Comparison of ENCODE assay signal across 8 cellular contexts in the genomic region with DNA sequence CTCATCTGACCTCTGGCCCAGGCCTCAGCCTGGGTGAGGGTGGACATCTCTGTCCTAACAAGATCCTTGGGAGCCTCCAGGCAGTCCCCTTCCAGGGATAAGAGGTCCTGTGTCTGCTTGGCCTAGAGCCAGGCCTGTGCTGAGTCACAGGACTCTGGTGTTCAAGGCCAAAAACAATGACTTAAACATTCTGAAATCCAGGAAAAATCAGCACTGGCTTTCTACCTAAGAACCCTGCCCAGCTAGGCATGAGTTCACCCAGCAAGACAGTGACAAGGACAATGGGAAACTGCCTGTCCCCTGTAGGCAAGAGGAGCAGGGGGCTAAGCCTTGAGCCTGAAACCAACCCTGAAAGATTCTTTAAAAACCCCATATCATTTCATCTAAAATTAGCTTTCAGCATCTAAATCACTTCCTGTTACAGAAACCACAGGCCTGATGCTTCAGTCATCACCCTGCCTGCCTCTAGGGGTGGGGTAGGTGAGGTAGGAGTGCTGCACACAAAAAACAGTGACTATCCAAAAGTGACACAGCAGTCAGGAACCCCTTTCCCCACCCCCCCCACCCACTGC. TPM values are rescaled to one million over a fixed set of nuclear protein-coding genes. Genes with fewer than 3 reads are reported as not detected.
DNase-seq lines count a peak whose midpoint lies in the region; ATAC-seq and TF ChIP-seq lines count a peak whose summit lies in the region.

No MANE protein-coding gene starts in this region.

- DNase-seq in HCT116 (ENCODE audit: low read depth, low spot score) = peak; percentile 86
- peak; percentile 96 for DNase-seq in MM.1S
- DNase-seq in activated CD8-positive, alpha-beta memory T cell treated with anti-CD3 and anti-CD28 coated beads for 1 hour (ENCODE audit: extremely low read depth in 1 of 2, low read depth in 1 of 2) = peak; percentile 16 to 39
- peak; percentile 86 for DNase-seq in epithelial cell of proximal tubule (ENCODE audit: low read depth)
- peak; percentile 72 for DNase-seq in omental fat pad (ENCODE audit: low spot score)
- DNase-seq in ureter (ENCODE audit: low spot score) = peak; percentile 71
- DNase-seq in NCI-H82 (lab: John Stamatoyannopoulos, UW) = no peak

- H2AFZ ChIP-seq in HCT116 (ENCODE audit: low read depth, low read length, poor library complexity, severe bottlenecking) = peak overlapping the region; percentile 57
- H2AFZ ChIP-seq in MM.1S (ENCODE audit: low read length) = no peak overlapping the region

- CTCF ChIA-PET in HCT116 (lab: Charles Lee) = no interaction called here

- peak overlapping the region; percentile 70 for H3K4me2 ChIP-seq in HCT116 (ENCODE audit: low read length)
- H3K4me2 ChIP-seq in MM.1S (ENCODE audit: low read depth, low read length) = peak overlapping the region; percentile 66

- peaks cover 24 to 34% of the 10 kb centered on the region in 2 experiments for H3K4me1 ChIP-seq in HCT116 (ENCODE audit: control insufficient read depth in 1 of 2, insufficient read depth in 2 of 2, low read length in 2 of 2)
- peaks cover 71% of the 10 kb centered on the region for H3K4me1 ChIP-seq in MM.1S (ENCODE audit: low read length)

- H3K9me2 ChIP-seq in HCT116 (ENCODE audit: insufficient read depth) = no peaks in the 10 kb centered on the region
- H3K9me2 ChIP-seq in MM.1S (replicated peaks; ENCODE audit: insufficient read depth, low read length) = no peaks in the 10 kb centered on the region

- no peaks in the 10 kb centered on the region for H3K9me3 ChIP-seq in HCT116 (ENCODE audit: control insufficient read depth in 1 of 2, insufficient read depth in 1 of 2, low read depth in 1 of 2, low read length in 2 of 2)
- no peaks in the 10 kb centered on the region for H3K9me3 ChIP-seq in MM.1S (replicated peaks; ENCODE audit: insufficient read depth, low read length)

- TF ChIP-seq CTCF in GM12872 (IDR thresholded peaks at IDR 0.05; ENCODE audit: insufficient read depth, low read depth, low read length) (peak; percentile 44), HCT116 (IDR thresholded peaks at IDR 0.05 in 2 of 3, conservative IDR thresholded peaks at IDR 0.05 in 1 of 3; ENCODE audit: borderline replicate concordance in 1 of 3, insufficient read depth in 1 of 3, low read depth in 2 of 3, low read length in 2 of 3) (no peak), MM.1S (IDR thresholded peaks at IDR 0.05; ENCODE audit: low read length) (peak; percentile 34), epithelial cell of proximal tubule (conservative IDR thresholded peaks at IDR 0.05; ENCODE audit: low read depth, low read length) (no peak), omental fat pad (IDR thresholded peaks at IDR 0.05) (no peak)

- peak overlapping the region; percentile 78 for H3K27ac ChIP-seq in HCT116 (ENCODE audit: low read depth, low read length)
- H3K27ac ChIP-seq in MM.1S (ENCODE audit: low read length) = peak overlapping the region; percentile 100

- ATAC-seq in HCT116 (peak; percentile 83), omental fat pad (ENCODE audit: low FRiP score) (peak; percentile 61)

- intact Hi-C loops in HCT116 (cut with micrococcal nuclease) = no loop called here

- no peaks in the 10 kb centered on the region for H4K20me1 ChIP-seq in HCT116 (ENCODE audit: insufficient read depth)
- H4K20me1 ChIP-seq in MM.1S (ENCODE audit: insufficient read depth, low read length) = no peaks in the 10 kb centered on the region

- peak overlapping the region in 1 of 2 experiments; percentile 26; a peak in 2 of 4 replicates for H3K4me3 ChIP-seq in HCT116 (replicated peaks in 1 of 2; ENCODE audit: low read depth in 1 of 2, low read length in 2 of 2)
- no peak overlapping the region; the same call in 1 of the 2 replicates for H3K4me3 ChIP-seq in MM.1S (ENCODE audit: low read length)
- no peak overlapping the region for H3K4me3 ChIP-seq in epithelial cell of proximal tubule (ENCODE audit: low read depth, low read length)

- H3K79me2 ChIP-seq in HCT116 (ENCODE audit: insufficient read depth, low read length) (no peaks in the 10 kb centered on the region), MM.1S (ENCODE audit: low read length) (no peaks in the 10 kb centered on the region)

- peaks cover 49% of the 10 kb centered on the region for H3F3A ChIP-seq in MM.1S (ENCODE audit: insufficient read depth, low read length)

- no TSS peak for BruUV-seq in HCT116 (replicated peaks; lab: Mats Ljungman, UMichigan)

- no peak for TF ChIP-seq RAD21 in HCT116 (IDR thresholded peaks at IDR 0.05; ENCODE audit: low read depth)

- RAD21 ChIA-PET in HCT116 (lab: Charles Lee; ENCODE audit: low non-redundant PET in 1 of 2, low total read pairs in 2 of 2, uncharacterized antibody in 2 of 2, unreplicated experiment in 2 of 2) = no interaction called here

- no peaks in the 10 kb centered on the region for H3K27me3 ChIP-seq in HCT116 (ENCODE audit: insufficient read depth, low read length)
- H3K27me3 ChIP-seq in MM.1S (replicated peaks; ENCODE audit: insufficient read depth, low read length) = no peaks in the 10 kb centered on the region

- H3K9ac ChIP-seq in HCT116 (ENCODE audit: low read length) (peak overlapping the region; percentile 49), MM.1S (ENCODE audit: low read length) (peak overlapping the region; percentile 89)

- POLR2A ChIA-PET in HCT116 (lab: Charles Lee) = no interaction called here

- no peak for TF ChIP-seq POLR2A in HCT116 (IDR thresholded peaks at IDR 0.05; ENCODE audit: borderline replicate concordance, extremely low read depth, insufficient read depth, insufficient read length)

- H3K36me3 ChIP-seq in HCT116 (ENCODE audit: control insufficient read depth in 1 of 2, insufficient read depth in 2 of 2, low read length in 2 of 2) (no peaks in the 10 kb centered on the region), MM.1S (replicated peaks; ENCODE audit: insufficient read depth, low read length) (no peaks in the 10 kb centered on the region)

TF ChIP-seq in HCT116, 20 proteins besides CTCF, POLR2A, EP300 and RAD21:
- peak; percentile 69 for TF ChIP-seq SP1 (IDR thresholded peaks at IDR 0.05; ENCODE audit: low read depth)
- TF ChIP-seq SRF (IDR thresholded peaks at IDR 0.05; ENCODE audit: low read depth) = no peak
- peak; percentile 29; the same call in 1 of the 2 replicates for TF ChIP-seq POLR2AphosphoS5 (IDR thresholded peaks at IDR 0.05; ENCODE audit: low read depth, low read length)
- peak; percentile 56; the same call in 1 of the 2 replicates for TF ChIP-seq JUND (IDR thresholded peaks at IDR 0.05)
- TF ChIP-seq EZH2 (IDR thresholded peaks at IDR 0.05) = no peak
- TF ChIP-seq CBX3 (IDR thresholded peaks at IDR 0.05; ENCODE audit: low read depth) = peak; percentile 39; the same call in 1 of the 2 replicates
- peak; percentile 65 for TF ChIP-seq FOSL1 (IDR thresholded peaks at IDR 0.05; ENCODE audit: low read depth)

RNA-seq across cellular contexts. Expression of a gene that starts 29.9 kb away (rescaled TPM):
- total RNA-seq in HCT116 (2021; ENCODE audit: unreplicated experiment) (0.30 TPM), epithelial cell of proximal tubule (13.2 and 19.6 TPM in 2 replicates), omental fat pad (not detected), ureter (not detected)
- polyA plus RNA-seq in HCT116 (2012) = 0.08 TPM in 1 of 2 replicates, not detected in the other

RNA-seq across cellular contexts. Expression of a gene that starts 43.0 kb away (rescaled TPM):
- total RNA-seq in HCT116 (2021; ENCODE audit: unreplicated experiment) (not detected), epithelial cell of proximal tubule (not detected in 2 replicates), omental fat pad (not detected), ureter (not detected)
- polyA plus RNA-seq in HCT116 (2012) = not detected in 2 replicates

Comparison
In these comparisons a context has a peak if more than half of its experiments do, and no peak if none do; other contexts are left out.
1. CTCF ChIP-seq: peak in GM12872 (single experiment) and MM.1S (single experiment); none in HCT116 (0 of 3), epithelial cell of proximal tubule (single experiment) and omental fat pad (0 of 3).
2. RNA of a gene that starts 29.9 kb away (total RNA-seq): 13.2 to 19.6 TPM in epithelial cell of proximal tubule; 0.30 TPM in HCT116 (single experiment), not detected in omental fat pad and not detected in ureter (single experiment); every median in the first group is over 10 times any median in the second.